14 cellular contexts compared by ENCODE assay signal in genomic region chr11:35717043-35717442, GRCh38. TPM values are rescaled to one million over a fixed set of nuclear protein-coding genes. Genes with fewer than 3 reads are reported as not detected.
DNase-seq lines count a peak whose midpoint lies in the region; ATAC-seq and TF ChIP-seq lines count a peak whose summit lies in the region.
"Had no signal": no experiment of that assay in that cellular context is flagged by ENCODE, and none has a peak within 500 bp of the region (broad histone marks: within the 10 kb centered on the region; RNA-seq: fewer than 3 reads in every experiment).

No MANE protein-coding gene starts in this region.

- peaks cover 0 to 6% of the 10 kb centered on the region in 2 donors for H3K9me3 Mint-ChIP-seq in effector memory CD8-positive, alpha-beta T cell
- H3K9me3 Mint-ChIP-seq: activated naive CD4-positive, alpha-beta T cell treated with anti-CD3 and anti-CD28 coated beads, Interleukin-2, amount 50 U/mL, for 24 hours had no signal

- BruUV-seq in A673 (replicated peaks; lab: Mats Ljungman, UMichigan) = no TSS peak

- H3K36me3 ChIP-seq in A673 (ENCODE audit: insufficient read depth, low read length, poor library complexity, severe bottlenecking) = no peaks in the 10 kb centered on the region
- peaks cover 19% of the 10 kb centered on the region for H3K36me3 ChIP-seq in OCI-LY3 (replicated peaks; ENCODE audit: low read depth, low read length)

- H3K27me3 ChIP-seq in A673 (replicated peaks; ENCODE audit: insufficient read depth, low read depth, low read length, poor library complexity) (no peaks in the 10 kb centered on the region), OCI-LY3 (ENCODE audit: low read depth, low read length) (no peaks in the 10 kb centered on the region)
- H3K27me3 ChIP-seq: BLaER1 had no signal

- no peaks in the 10 kb centered on the region for H3K27me3 Mint-ChIP-seq in effector memory CD8-positive, alpha-beta T cell
- H3K27me3 Mint-ChIP-seq: activated naive CD4-positive, alpha-beta T cell treated with anti-CD3 and anti-CD28 coated beads, Interleukin-2, amount 50 U/mL, for 24 hours had no signal

- no peaks in the 10 kb centered on the region for H3K36me3 Mint-ChIP-seq in effector memory CD8-positive, alpha-beta T cell (ENCODE audit: insufficient read depth)

- POLR2A ChIA-PET in A673 (lab: Charles Lee; ENCODE audit: low non-redundant PET) = no interaction called here

- no peak overlapping the region for H3K27ac Mint-ChIP-seq in effector memory CD8-positive, alpha-beta T cell
- H3K27ac Mint-ChIP-seq: activated naive CD4-positive, alpha-beta T cell treated with anti-CD3 and anti-CD28 coated beads, Interleukin-2, amount 50 U/mL, for 24 hours had no signal

- ATAC-seq in effector memory CD8-positive, alpha-beta T cell (replicated peaks) = no peak
- ATAC-seq: stimulated activated naive CD8-positive, alpha-beta T cell treated with anti-CD3 and anti-CD28 coated beads, Interleukin-15, Interleukin-2, amounts not matched to agents 100 U/mL and 50 U/mL, for 24 hours had no signal

- TF ChIP-seq CTCF in A673 (conservative IDR thresholded peaks at IDR 0.05; ENCODE audit: low read depth, low read length) (peak; percentile 51), GM12864 (IDR thresholded peaks at IDR 0.05; ENCODE audit: low read depth, low read length, missing control alignments) (peak; percentile 22), OCI-LY3 (IDR thresholded peaks at IDR 0.05; ENCODE audit: low read depth, low read length) (peak; percentile 34), fibroblast of mammary gland (conservative IDR thresholded peaks at IDR 0.05; ENCODE audit: control insufficient read depth, insufficient read depth, low read depth, low read length) (peak; percentile 4)

- H2AFZ ChIP-seq in OCI-LY3 (ENCODE audit: low read depth, low read length) = no peak overlapping the region

- H3K9me3 ChIP-seq in A673 (ENCODE audit: low read depth, low read length, poor library complexity, severe bottlenecking) (no peaks in the 10 kb centered on the region), OCI-LY3 (ENCODE audit: insufficient read depth, low read length) (peaks cover 7% of the 10 kb centered on the region; the same call in 1 of the 2 replicates)

- peaks cover 20% of the 10 kb centered on the region for H4K20me1 ChIP-seq in OCI-LY3 (ENCODE audit: insufficient read depth, low read length)

- H3K27ac ChIP-seq in A673 (ENCODE audit: low read depth, low read length, poor library complexity, severe bottlenecking) (no peak overlapping the region), OCI-LY3 (ENCODE audit: low read length) (no peak overlapping the region)
- H3K27ac ChIP-seq: BLaER1 had no signal

- no peak overlapping the region for H3K4me2 ChIP-seq in OCI-LY3 (ENCODE audit: low read length)
- H3K4me2 ChIP-seq: BLaER1 had no signal

- H3K4me3 Mint-ChIP-seq in effector memory CD8-positive, alpha-beta T cell = no peak overlapping the region
- H3K4me3 Mint-ChIP-seq: activated naive CD4-positive, alpha-beta T cell treated with anti-CD3 and anti-CD28 coated beads, Interleukin-2, amount 50 U/mL, for 24 hours had no signal

- CTCF ChIA-PET in A673 (lab: Charles Lee) = no interaction called here

- no peak overlapping the region for H3K4me3 ChIP-seq in A673 (ENCODE audit: low read depth, low read length, poor library complexity, severe bottlenecking)
- no peak overlapping the region for H3K4me3 ChIP-seq in GM12864 (ENCODE audit: low read depth, low read length)
- H3K4me3 ChIP-seq in OCI-LY3 (ENCODE audit: low read length) = no peak overlapping the region
- no peak overlapping the region for H3K4me3 ChIP-seq in fibroblast of mammary gland (ENCODE audit: control insufficient read depth, low read depth, low read length)
- H3K4me3 ChIP-seq: BLaER1 had no signal

- H3K79me2 ChIP-seq in OCI-LY3 (ENCODE audit: low read length) = peaks cover 25% of the 10 kb centered on the region

- H3K4me1 ChIP-seq in A673 (ENCODE audit: insufficient read depth, low read length, poor library complexity, severe bottlenecking) (no peaks in the 10 kb centered on the region), OCI-LY3 (ENCODE audit: low read length) (peaks cover 21% of the 10 kb centered on the region)

- no peak overlapping the region for H3K9ac ChIP-seq in OCI-LY3 (ENCODE audit: low read length)
- H3K9ac ChIP-seq: BLaER1 had no signal

- H3K4me1 Mint-ChIP-seq in effector memory CD8-positive, alpha-beta T cell (ENCODE audit: low read depth in 2 of 2) = peaks cover 26 to 43% of the 10 kb centered on the region in 2 donors

- intact Hi-C loops in A673 (cut with micrococcal nuclease; ENCODE audit: unreplicated experiment) = no loop called here

- no peak for DNase-seq in A673 (ENCODE audit: low spot score)
- no peak for DNase-seq in GM12864 (ENCODE audit: low read depth)
- DNase-seq in fibroblast of mammary gland (ENCODE audit: low read depth) = no peak
- DNase-seq in NCI-H1105 (lab: John Stamatoyannopoulos, UW) = no peak
- DNase-seq in activated naive CD4-positive, alpha-beta T cell treated with anti-CD3 and anti-CD28 coated beads, Interleukin-2, amount 50 U/mL, for 16 hours = no peak
- no peak for DNase-seq in effector memory CD8-positive, alpha-beta T cell
- DNase-seq in NK-92 (lab: John Stamatoyannopoulos, UW; ENCODE audit: unreplicated experiment) = no peak
- DNase-seq: NCI-H2171; retina; stimulated activated CD4-positive, alpha-beta T cell treated with anti-CD3 and anti-CD28 coated beads, Interleukin-4, amount 100 ng/mL, for 4 hours; stimulated activated naive CD8-positive, alpha-beta T cell treated with anti-CD3 and anti-CD28 coated beads, Interleukin-15, Interleukin-2, amounts not matched to agents 100 U/mL and 50 U/mL, for 24 hours had no signal

RNA-seq across cellular contexts. Expression of gene TRIM44, which starts 54.5 kb away (rescaled TPM):
- 179 and 191 TPM in 2 replicates for total RNA-seq in A673 (2021)
